ENCODE assay signal across 8 cellular contexts in the genomic region with DNA sequence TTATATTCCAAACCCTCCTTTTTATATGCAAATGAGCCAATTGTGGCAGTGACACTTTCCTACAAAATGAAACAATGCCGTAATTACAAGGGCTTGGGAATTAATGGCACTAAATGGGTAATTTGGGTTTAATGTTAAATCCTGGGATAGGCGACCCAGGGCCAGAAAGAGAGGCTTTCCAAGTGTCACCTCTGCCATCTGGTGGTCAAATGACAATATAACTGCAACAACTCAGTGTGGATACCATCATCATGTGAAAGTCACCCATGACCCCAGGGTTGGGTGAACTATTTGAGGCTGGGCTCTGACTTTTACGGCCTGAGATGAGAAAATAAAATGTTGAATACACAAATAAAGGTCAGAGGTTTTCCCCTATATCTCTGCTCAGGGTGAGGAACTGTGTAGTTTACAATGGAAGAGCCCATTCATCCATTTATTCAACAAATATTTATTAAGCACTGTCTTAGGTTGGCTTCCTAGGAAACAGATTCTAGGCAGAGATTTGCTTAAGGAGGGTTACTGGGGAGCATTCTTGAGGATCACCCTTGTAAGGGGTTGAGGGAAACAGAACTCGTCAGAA. TPM values are rescaled to one million over a fixed set of nuclear protein-coding genes. Genes with fewer than 3 reads are reported as not detected.
DNase-seq lines count a peak whose midpoint lies in the region; ATAC-seq, FAIRE-seq and TF ChIP-seq lines count a peak whose summit lies in the region.

No MANE protein-coding gene starts in this region.

- TF ChIP-seq CTCF in chondrocyte (IDR thresholded peaks at IDR 0.05), result peak; percentile 91
- peak; percentile 62 to 65 for TF ChIP-seq CTCF in tibial artery (IDR thresholded peaks at IDR 0.05)

- H3K4me3 Mint-ChIP-seq in chondrocyte (ENCODE audit: unreplicated experiment), result no peak overlapping the region

- no peaks in the 10 kb centered on the region for H3K9me2 ChIP-seq in Karpas-422 (replicated peaks; ENCODE audit: insufficient read depth, low read length)

- in situ Hi-C loops in ACHN (cut with HindIII; ENCODE audit: low pct_ligation_motif_present, low pct_unique_long_range_greater_than_20kb, low sequenced_read_pairs), result no loop called here

- no peaks in the 10 kb centered on the region for H3K79me2 ChIP-seq in Karpas-422 (ENCODE audit: low read length)

- H3K4me1 Mint-ChIP-seq in chondrocyte (ENCODE audit: low read depth), result peaks cover 13% of the 10 kb centered on the region

- H4K20me1 ChIP-seq in Karpas-422 (ENCODE audit: insufficient read depth, low read depth, low read length), result no peaks in the 10 kb centered on the region

- DNase-seq in ACHN (peak; percentile 56), Karpas-422 (peak; percentile 75), SK-N-DZ (ENCODE audit: low spot score) (peak; percentile 61), chondrocyte (ENCODE audit: low spot score) (no peak), left lobe of liver (ENCODE audit: low spot score) (no peak), tibial artery (no peak)

- H3K27me3 Mint-ChIP-seq in chondrocyte (ENCODE audit: low read depth), result no peaks in the 10 kb centered on the region

- H3K4me3 ChIP-seq in Karpas-422 (ENCODE audit: low read length), result no peak overlapping the region
- no peak overlapping the region for H3K4me3 ChIP-seq in tibial artery

- H3K9me3 Mint-ChIP-seq in chondrocyte (ENCODE audit: low read depth), result no peaks in the 10 kb centered on the region

- intact Hi-C loops in tibial artery (cut with DNase I; ENCODE audit: low total_unique reads), result no loop called here

- H2AFZ ChIP-seq in Karpas-422 (ENCODE audit: low read length), result no peak overlapping the region

- H3K27ac ChIP-seq in Karpas-422 (ENCODE audit: low read length) (no peak overlapping the region), tibial artery (no peak overlapping the region)

- no peak overlapping the region for H3K9ac ChIP-seq in Karpas-422 (ENCODE audit: low read length)

- ATAC-seq in left lobe of liver, result peak; percentile 90
- ATAC-seq in HG02623 (IDR thresholded peaks at IDR 0.05; ENCODE audit: unreplicated experiment), result no peak

- H3K27me3 ChIP-seq in Karpas-422 (ENCODE audit: low read length), result no peaks in the 10 kb centered on the region
- no peaks in the 10 kb centered on the region for H3K27me3 ChIP-seq in tibial artery

- H3K36me3 Mint-ChIP-seq in chondrocyte (ENCODE audit: low read depth), result no peaks in the 10 kb centered on the region

- H3K9me3 ChIP-seq in Karpas-422 (ENCODE audit: low read length), result no peaks in the 10 kb centered on the region
- no peaks in the 10 kb centered on the region for H3K9me3 ChIP-seq in tibial artery

- H3K36me3 ChIP-seq in Karpas-422 (ENCODE audit: insufficient read depth, low read length) (no peaks in the 10 kb centered on the region), tibial artery (no peaks in the 10 kb centered on the region)

- H3K4me1 ChIP-seq in Karpas-422 (ENCODE audit: low read length) (peaks cover 17% of the 10 kb centered on the region), tibial artery (no peaks in the 10 kb centered on the region)

- H3K27ac Mint-ChIP-seq in chondrocyte (ENCODE audit: unreplicated experiment), result no peak overlapping the region

- peak; percentile 19 for FAIRE-seq in G401.6 (lab: Jason Lieb, UNC)

- no peak overlapping the region for H3K4me2 ChIP-seq in Karpas-422 (ENCODE audit: low read depth, low read length, poor library complexity, severe bottlenecking)

RNA-seq across cellular contexts. Expression of gene THADA, which starts 13.6 kb away (rescaled TPM):
- total RNA-seq in Karpas-422 (2014; rRNA removed; shearing (Covaris generic); ENCODE audit: low replicate concordance), result 29.4 and 35.6 TPM in 2 replicates
- polyA plus RNA-seq in SK-N-DZ (2014; cell fraction: cytosol; rRNA removed), result 9.1 and 12.3 TPM in 2 replicates
- polyA plus RNA-seq in SK-N-DZ (2014; cell fraction: nucleus; rRNA removed), result 18.2 and 18.9 TPM in 2 replicates
- total RNA-seq in chondrocyte, result 23.6 to 68.0 TPM (median 28.4 TPM) in 3 replicates
- total RNA-seq in left lobe of liver, result 20.0 TPM

RNA-seq across cellular contexts. Expression of gene PLEKHH2, which starts 27.7 kb away (rescaled TPM):
- total RNA-seq in Karpas-422 (2014; rRNA removed; shearing (Covaris generic); ENCODE audit: low replicate concordance), result not detected in 2 replicates
- 0.18 TPM in 1 of 2 replicates, not detected in the other for polyA plus RNA-seq in SK-N-DZ (2014; cell fraction: cytosol; rRNA removed)
- polyA plus RNA-seq in SK-N-DZ (2014; cell fraction: nucleus; rRNA removed), result 0.37 and 0.45 TPM in 2 replicates
- total RNA-seq in chondrocyte, result 4.9 to 13.7 TPM (median 5.5 TPM) in 3 replicates
- total RNA-seq in left lobe of liver, result 1.6 TPM

Comparison
In these comparisons a context has a peak if more than half of its experiments do, and no peak if none do; other contexts are left out.
1. DNase-seq: peak in ACHN (single experiment), Karpas-422 (single experiment) and SK-N-DZ (single experiment); none in chondrocyte (single experiment), left lobe of liver (single experiment) and tibial artery (0 of 2).